8 cellular contexts compared by ENCODE assay signal in the genomic region with DNA sequence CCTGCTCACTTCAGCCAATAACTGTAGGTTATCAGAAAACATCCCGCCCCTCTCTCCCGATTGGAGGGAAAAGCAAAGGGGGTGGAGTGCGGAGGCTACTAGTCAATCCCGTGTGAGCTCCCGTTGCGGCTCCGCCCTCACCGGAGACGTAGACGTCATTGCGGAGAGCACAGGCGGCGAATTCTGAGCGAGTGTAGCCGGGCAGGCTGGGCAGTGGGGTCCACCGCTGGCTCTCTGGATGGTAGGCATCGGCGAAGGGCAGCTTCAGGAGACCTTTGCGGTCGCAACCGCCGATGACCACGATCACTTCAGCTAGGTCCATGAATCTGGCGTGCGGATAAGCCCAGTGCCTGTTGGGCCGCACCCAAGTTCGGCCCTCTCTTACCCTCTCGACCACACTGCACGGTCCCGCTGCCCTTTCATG. TPM values are rescaled to one million over a fixed set of nuclear protein-coding genes. Genes with fewer than 3 reads are reported as not detected.
A peak's percentile ranks its signal among the peaks of the same experiment; 100 is the strongest.
DNase-seq lines count a peak whose midpoint lies in the region; ATAC-seq and TF ChIP-seq lines count a peak whose summit lies in the region.

No MANE protein-coding gene starts in this region.

- peaks cover 4% of the 10 kb centered on the region for H3K9me3 ChIP-seq in BE2C
- H3K9me3 ChIP-seq in PC-3 (ENCODE audit: low read length): no peaks in the 10 kb centered on the region
- H3K9me3 ChIP-seq in gastroesophageal sphincter: peaks cover 0 to 8% (median 0%) of the 10 kb centered on the region in 3 donors
- no peaks in the 10 kb centered on the region for H3K9me3 ChIP-seq in SJCRH30 (replicated peaks)

- H3K4me1 Mint-ChIP-seq in activated naive CD4-positive, alpha-beta T cell treated with anti-CD3 and anti-CD28 coated beads, Interleukin-2, amount 10 ng/mL, durations not matched to agents 7 days and 5 days: peaks cover 26% of the 10 kb centered on the region
- H3K4me1 Mint-ChIP-seq in type B pancreatic cell (ENCODE audit: unreplicated experiment): peaks cover 14% of the 10 kb centered on the region

- peaks cover 7% of the 10 kb centered on the region for H3K9me3 Mint-ChIP-seq in activated naive CD4-positive, alpha-beta T cell treated with anti-CD3 and anti-CD28 coated beads, Interleukin-2, amount 10 ng/mL, durations not matched to agents 7 days and 5 days
- peaks cover 7% of the 10 kb centered on the region for H3K9me3 Mint-ChIP-seq in type B pancreatic cell

- 3 to 47% methylated on average over 3 to 13 of the region's 30 CpGs for WGBS in gastroesophageal sphincter (ENCODE audit: low coverage in 1 of 2), 2 donors

- POLR2A ChIA-PET in PC-3 (lab: Charles Lee; ENCODE audit: unreplicated experiment): interaction anchor here (0.6 kb wide), 2 partner anchors 10 to 70 kb away, joined by 3 read pairs; no protein-coding TSS in a partner anchor

- no peaks in the 10 kb centered on the region for H3K9me2 ChIP-seq in PC-3 (replicated peaks; ENCODE audit: low read length)

- peaks cover 11% of the 10 kb centered on the region for H3K36me3 Mint-ChIP-seq in activated naive CD4-positive, alpha-beta T cell treated with anti-CD3 and anti-CD28 coated beads, Interleukin-2, amount 10 ng/mL, durations not matched to agents 7 days and 5 days
- H3K36me3 Mint-ChIP-seq in type B pancreatic cell: peaks cover 14% of the 10 kb centered on the region

- peak overlapping the region; percentile 61 for H3K9ac ChIP-seq in PC-3 (ENCODE audit: low read length)

- BruUV-seq in PC-3 (replicated peaks; lab: Mats Ljungman, UMichigan): no TSS peak

- DNase-seq in BE2C (peak; percentile 98), PC-3 (peak; percentile 99), posterior cingulate gyrus (peak; percentile 38 to 98 (median 90)), type B pancreatic cell (ENCODE audit: extremely low spot score, unreplicated experiment) (no peak), SJCRH30 (no peak)
- peak; percentile 79 for DNase-seq in activated naive CD4-positive, alpha-beta T cell treated with anti-CD3 and anti-CD28 coated beads, Interleukin-2, amount 10 ng/mL, durations not matched to agents 7 days and 5 days

- peaks cover 36% of the 10 kb centered on the region for H3K27me3 ChIP-seq in BE2C
- H3K27me3 ChIP-seq in PC-3 (ENCODE audit: low read length): no peaks in the 10 kb centered on the region
- H3K27me3 ChIP-seq in gastroesophageal sphincter: peaks cover 51% of the 10 kb centered on the region
- H3K27me3 ChIP-seq in SJCRH30: no peaks in the 10 kb centered on the region

- H3K27ac ChIP-seq in PC-3 (ENCODE audit: low read length) (no peak overlapping the region), gastroesophageal sphincter (peak overlapping the region in 3 of 4 donors; percentile 24 to 59 (median 45)), SJCRH30 (no peak overlapping the region)

- ATAC-seq in GM21723 (IDR thresholded peaks at IDR 0.05; ENCODE audit: unreplicated experiment) (peak; percentile 66), PC-3 (peak; percentile 86), gastroesophageal sphincter (peak; percentile 90)

- H2AFZ ChIP-seq in PC-3 (ENCODE audit: low read length): peak overlapping the region; percentile 70

- H3K4me2 ChIP-seq in PC-3 (ENCODE audit: low read length): peak overlapping the region; percentile 93

- peak overlapping the region; percentile 48 for H3K4me3 Mint-ChIP-seq in activated naive CD4-positive, alpha-beta T cell treated with anti-CD3 and anti-CD28 coated beads, Interleukin-2, amount 10 ng/mL, durations not matched to agents 7 days and 5 days
- H3K4me3 Mint-ChIP-seq in type B pancreatic cell: peak overlapping the region; percentile 72

- CTCF ChIA-PET in PC-3 (lab: Charles Lee): interaction anchor here (0.6 kb wide), 2 partner anchors 38 to 135 kb away, joined by 3 to 9 read pairs; no protein-coding TSS in a partner anchor
- CTCF ChIA-PET in activated naive CD4-positive, alpha-beta T cell treated with anti-CD3 and anti-CD28 coated beads, Interleukin-2, amount 10 ng/mL, durations not matched to agents 7 days and 5 days (lab: Charles Lee): interaction anchor here (1.2 kb wide), 1 partner anchor 104 kb away, joined by 3 read pairs; no protein-coding TSS in a partner anchor

- TF ChIP-seq EP300 in gastroesophageal sphincter (IDR thresholded peaks at IDR 0.05): no peak

- TF ChIP-seq CTCF in BE2C (IDR thresholded peaks at IDR 0.05; ENCODE audit: low read depth, low read length) (no peak), PC-3 (conservative IDR thresholded peaks at IDR 0.05; ENCODE audit: low read depth, low read length) (no peak), gastroesophageal sphincter (IDR thresholded peaks at IDR 0.05) (no peak), type B pancreatic cell (conservative IDR thresholded peaks at IDR 0.05) (no peak)

- H3K27me3 Mint-ChIP-seq in activated naive CD4-positive, alpha-beta T cell treated with anti-CD3 and anti-CD28 coated beads, Interleukin-2, amount 10 ng/mL, durations not matched to agents 7 days and 5 days: peaks cover 66% of the 10 kb centered on the region
- H3K27me3 Mint-ChIP-seq in type B pancreatic cell: peaks cover 52% of the 10 kb centered on the region

- H3K4me1 ChIP-seq in BE2C (peaks cover 3% of the 10 kb centered on the region; the same call in 1 of the 2 replicates), PC-3 (ENCODE audit: insufficient read depth, low read length) (peaks cover 30% of the 10 kb centered on the region), gastroesophageal sphincter (peaks cover 0 to 39% (median 9%) of the 10 kb centered on the region in 3 donors), SJCRH30 (peaks cover 5% of the 10 kb centered on the region; the same call in 1 of the 2 replicates)

- H3F3A ChIP-seq in PC-3 (ENCODE audit: low read length, unreplicated experiment): no peaks in the 10 kb centered on the region

- no peaks in the 10 kb centered on the region for H4K20me1 ChIP-seq in PC-3 (ENCODE audit: low read length)

- no peaks in the 10 kb centered on the region; the same call in 1 of the 2 replicates for H3K36me3 ChIP-seq in BE2C
- H3K36me3 ChIP-seq in PC-3 (ENCODE audit: low read depth, low read length): no peaks in the 10 kb centered on the region
- H3K36me3 ChIP-seq in gastroesophageal sphincter: peaks cover 0 to 13% of the 10 kb centered on the region in 2 donors
- no peaks in the 10 kb centered on the region for H3K36me3 ChIP-seq in SJCRH30

- intact Hi-C loops in PC-3 (cut with micrococcal nuclease) (no loop called here), posterior cingulate gyrus (cut with DNase I) (no loop called here)

- H3K4me3 ChIP-seq in BE2C (ENCODE audit: low read depth, low read length) (peak overlapping the region; percentile 59), PC-3 (ENCODE audit: low read length) (peak overlapping the region; percentile 68), gastroesophageal sphincter (peak overlapping the region; percentile 24 to 53), SJCRH30 (no peak overlapping the region)

- H3K27ac Mint-ChIP-seq in activated naive CD4-positive, alpha-beta T cell treated with anti-CD3 and anti-CD28 coated beads, Interleukin-2, amount 10 ng/mL, durations not matched to agents 7 days and 5 days: peak overlapping the region; percentile 45
- H3K27ac Mint-ChIP-seq in type B pancreatic cell: no peak overlapping the region

- no peaks in the 10 kb centered on the region for H3K79me2 ChIP-seq in PC-3 (ENCODE audit: low read length)

- peak in 1 of 2 donors; percentile 41 for TF ChIP-seq POLR2A in gastroesophageal sphincter (IDR thresholded peaks at IDR 0.05)

RNA-seq across cellular contexts. Expression of a gene that starts 4.7 kb away (rescaled TPM):
- 1.9 TPM for polyA plus RNA-seq in BE2C (2012; ENCODE audit: insufficient read depth, insufficient read length, low read depth)
- total RNA-seq in PC-3 (2014; rRNA removed): 6.6 and 8.4 TPM in 2 replicates
- under 1 TPM in 1 of 4 donors, not detected in 3; 0.72 TPM for total RNA-seq in gastroesophageal sphincter
- 0.67 and 1.6 TPM in 2 replicates for total RNA-seq in type B pancreatic cell (ENCODE audit: low replicate concordance)
- total RNA-seq in SJCRH30 (2014; rRNA removed; shearing (Covaris generic)): not detected in 2 replicates

RNA-seq across cellular contexts. Expression of a gene that starts 29.0 kb away (rescaled TPM):
- 2,133 TPM for polyA plus RNA-seq in BE2C (2012; ENCODE audit: insufficient read depth, insufficient read length, low read depth)
- total RNA-seq in PC-3 (2014; rRNA removed): 1,739 and 2,018 TPM in 2 replicates
- total RNA-seq in gastroesophageal sphincter: 1,000 to 10,000 TPM in 2 of 4 donors, 100 to 1,000 TPM in 2; 767 to 1,946 (median 1,260) TPM
- total RNA-seq in type B pancreatic cell (ENCODE audit: low replicate concordance): 3,170 and 3,442 TPM in 2 replicates
- 2,831 and 2,945 TPM in 2 replicates for total RNA-seq in SJCRH30 (2014; rRNA removed; shearing (Covaris generic))

Comparison
In these comparisons a context has a peak if more than half of its experiments do, and no peak if none do; other contexts are left out.
1. DNase-seq: peak in BE2C (single experiment), PC-3 (single experiment), activated naive CD4-positive, alpha-beta T cell treated with anti-CD3 and anti-CD28 coated beads, Interleukin-2, amount 10 ng/mL, durations not matched to agents 7 days and 5 days (single experiment) and posterior cingulate gyrus (10 of 10); none in type B pancreatic cell (single experiment) and SJCRH30 (0 of 2).
2. H3K27ac ChIP-seq: peak in gastroesophageal sphincter (3 of 4); none in PC-3 (single experiment) and SJCRH30 (single experiment).
3. Peak in every context shown above with its lines, with median percentiles within 50 percentile points of each other: ATAC-seq.